In genomic region chr16:88499836-88500251, GRCh38 we compare ENCODE assay signal across 29 cellular contexts. TPM values are rescaled to one million over a fixed set of nuclear protein-coding genes. Genes with fewer than 3 reads are reported as not detected.
DNase-seq lines count a peak whose midpoint lies in the region; ATAC-seq and TF ChIP-seq lines count a peak whose summit lies in the region.
"Had no signal": no experiment of that assay in that cellular context is flagged by ENCODE, and none has a peak within 500 bp of the region (broad histone marks: within the 10 kb centered on the region; RNA-seq: fewer than 3 reads in every experiment).

No MANE protein-coding gene starts in this region.

- ATAC-seq in body of pancreas, result peak; percentile 34
- ATAC-seq in left ventricle myocardium superior, result peak; percentile 27
- ATAC-seq in natural killer cell, result peak; percentile 54 to 59 (median 56)
- ATAC-seq in HG03565 (IDR thresholded peaks at IDR 0.05; ENCODE audit: unreplicated experiment), result no peak
- ATAC-seq: activated CD8-positive, alpha-beta memory T cell treated with anti-CD3 and anti-CD28 coated beads, Interleukin-2, amount 10 ng/mL, durations not matched to agents 7 days and 5 days; activated naive CD4-positive, alpha-beta T cell treated with anti-CD3 and anti-CD28 coated beads, Interleukin-2, amount 50 U/mL, for 72 hours had no signal

- 23% methylated on average over 10 to 21 of the region's 23 CpGs for WGBS in body of pancreas, 2 donors

- no peaks in the 10 kb centered on the region for H3K36me3 Mint-ChIP-seq in natural killer cell
- H3K36me3 Mint-ChIP-seq: activated CD8-positive, alpha-beta memory T cell treated with anti-CD3 and anti-CD28 coated beads, Interleukin-2, amount 10 ng/mL, durations not matched to agents 7 days and 5 days; activated naive CD4-positive, alpha-beta T cell treated with anti-CD3 and anti-CD28 coated beads, Interleukin-2, amount 50 U/mL, for 72 hours had no signal

- no peaks in the 10 kb centered on the region for H3K27me3 Mint-ChIP-seq in natural killer cell (ENCODE audit: low read depth in 2 of 2)
- H3K27me3 Mint-ChIP-seq: activated CD8-positive, alpha-beta memory T cell treated with anti-CD3 and anti-CD28 coated beads, Interleukin-2, amount 10 ng/mL, durations not matched to agents 7 days and 5 days had no signal

- in situ Hi-C loops in ACHN (cut with HindIII; ENCODE audit: low pct_ligation_motif_present, low pct_unique_long_range_greater_than_20kb, low sequenced_read_pairs), result no loop called here

- H3K27ac ChIP-seq in body of pancreas, result peak overlapping the region; percentile 78 to 91 (median 84)
- H3K27ac ChIP-seq: epithelial cell of prostate, GM23248, psoas muscle had no signal

- H3K4me3 Mint-ChIP-seq in natural killer cell, result peak overlapping the region; percentile 80
- H3K4me3 Mint-ChIP-seq: activated CD8-positive, alpha-beta memory T cell treated with anti-CD3 and anti-CD28 coated beads, Interleukin-2, amount 10 ng/mL, durations not matched to agents 7 days and 5 days had no signal

- TF ChIP-seq POLR2A in NB4 (IDR thresholded peaks at IDR 0.05; ENCODE audit: extremely low read depth, insufficient read length) (no peak), body of pancreas (IDR thresholded peaks at IDR 0.05) (no peak)

- no peak overlapping the region for H3K4me3 ChIP-seq in NB4 (ENCODE audit: low read depth, low read length)
- no peak overlapping the region for H3K4me3 ChIP-seq in body of pancreas
- H3K4me3 ChIP-seq: GM23248, psoas muscle, skin epidermis had no signal

- intact Hi-C loops in body of pancreas (cut with DNase I) (no loop called here), left ventricle myocardium superior (cut with micrococcal nuclease) (no loop called here), natural killer cell (cut with micrococcal nuclease) (no loop called here)

- no peaks in the 10 kb centered on the region for H3K36me3 ChIP-seq in body of pancreas (replicated peaks in 1 of 2; ENCODE audit: insufficient read depth in 1 of 2, low read depth in 2 of 2)
- H3K36me3 ChIP-seq: BE2C had no signal

- no peaks in the 10 kb centered on the region for H3K9me3 Mint-ChIP-seq in natural killer cell
- H3K9me3 Mint-ChIP-seq: activated naive CD4-positive, alpha-beta T cell treated with anti-CD3 and anti-CD28 coated beads, Interleukin-2, amount 50 U/mL, for 72 hours had no signal

- TF ChIP-seq CTCF in NB4 (IDR thresholded peaks at IDR 0.05; ENCODE audit: low read depth, low read length), result no peak
- TF ChIP-seq CTCF in body of pancreas (IDR thresholded peaks at IDR 0.05), result no peak
- no peak for TF ChIP-seq CTCF in natural killer cell (IDR thresholded peaks at IDR 0.05)

- DNase-seq in NB4 (ENCODE audit: low read depth) (peak; percentile 46), body of pancreas (peak; percentile 47 to 65 (median 49)), left ventricle myocardium superior (peak; percentile 55), natural killer cell (no peak), ACHN (no peak), NCI-H187 treated with DMSO at 0.1 percent for 48 hours (lab: John Stamatoyannopoulos, UW) (no peak)
- no peak for DNase-seq in stimulated activated CD4-positive, alpha-beta T cell treated with anti-CD3 and anti-CD28 coated beads, Interleukin-4, amount 100 ng/mL, for 1 hour
- DNase-seq: activated CD4-positive, alpha-beta T cell treated with anti-CD3 and anti-CD28 coated beads, Interleukin-2, amount 50 U/mL, for 1 hour; activated CD8-positive, alpha-beta memory T cell treated with anti-CD3 and anti-CD28 coated beads, Interleukin-2, amount 10 ng/mL, durations not matched to agents 7 days and 5 days; anterior cingulate cortex; BE2C; central memory CD4-positive, alpha-beta T cell; COR-L47; DMS79 treated with DMSO at 0.1 percent for 48 hours; GM23248; hypothalamus; Karpas-422; mammary epithelial cell; NCI-H2171 treated with DMSO at 0.1 percent for 48 hours; NCI-H526 treated with DMSO at 0.1 percent for 48 hours; psoas muscle; RPMI8226; SK-N-SH; stimulated activated CD4-positive, alpha-beta T cell treated with anti-CD3 and anti-CD28 coated beads, Interleukin-2, amount 100 ng/mL, for 24 hours; T-helper 2 cell had no signal

- peaks cover 78% of the 10 kb centered on the region for H3K4me1 ChIP-seq in body of pancreas
- H3K4me1 ChIP-seq: psoas muscle had no signal

- no peaks in the 10 kb centered on the region for H3K9me3 ChIP-seq in body of pancreas
- H3K9me3 ChIP-seq: BE2C, psoas muscle, SK-N-SH had no signal

- H3K4me1 Mint-ChIP-seq in natural killer cell, result peaks cover 34 to 69% of the 10 kb centered on the region in 2 donors
- H3K4me1 Mint-ChIP-seq: activated CD8-positive, alpha-beta memory T cell treated with anti-CD3 and anti-CD28 coated beads, Interleukin-2, amount 10 ng/mL, durations not matched to agents 7 days and 5 days had no signal

- H3K27ac Mint-ChIP-seq in natural killer cell, result peak overlapping the region; percentile 82 to 90
- H3K27ac Mint-ChIP-seq: activated CD8-positive, alpha-beta memory T cell treated with anti-CD3 and anti-CD28 coated beads, Interleukin-2, amount 10 ng/mL, durations not matched to agents 7 days and 5 days had no signal

- H3K27me3 ChIP-seq in body of pancreas, result no peaks in the 10 kb centered on the region
- H3K27me3 ChIP-seq: BE2C had no signal

RNA-seq across cellular contexts. Expression of gene ZFPM1, which starts 46.8 kb away (rescaled TPM):
- total RNA-seq in body of pancreas, result 10 to 100 TPM; 10.9 to 11.4 TPM
- 3.5 TPM for total RNA-seq in left ventricle myocardium superior
- 10 to 100 TPM; 56.3 to 71.0 (median 64.6) TPM for total RNA-seq in natural killer cell

Comparison
In these comparisons a context has a peak if more than half of its experiments do, and no peak if none do; other contexts are left out.
1. DNase-seq: peak in NB4 (single experiment), body of pancreas (4 of 4) and left ventricle myocardium superior (single experiment); none in natural killer cell (single experiment), ACHN (single experiment), NCI-H187 treated with DMSO at 0.1 percent for 48 hours (single experiment) and stimulated activated CD4-positive, alpha-beta T cell treated with anti-CD3 and anti-CD28 coated beads, Interleukin-4, amount 100 ng/mL, for 1 hour (single experiment).
2. RNA of gene ZFPM1, which starts 46.8 kb away (total RNA-seq): 56.3 to 71.0 TPM in natural killer cell; 10.9 to 11.4 TPM in body of pancreas and 3.5 TPM in left ventricle myocardium superior (single experiment); every median in the first group is over 4 times any median in the second.